In genomic region chr3:24573576-24573975, GRCh38 we compare ENCODE assay signal across 34 cellular contexts.
"Had no signal": no experiment of that assay in that cellular context is flagged by ENCODE, and none has a peak within 500 bp of the region (broad histone marks: within the 10 kb centered on the region; RNA-seq: fewer than 3 reads in every experiment).

No MANE protein-coding gene starts in this region.

- H3K4me2 ChIP-seq: KMS-11 had no signal

- H3K9me3 ChIP-seq: MG63 had no signal

- H3K27ac ChIP-seq: KMS-11 had no signal

- H3K27me3 ChIP-seq: MG63 had no signal

- H3K4me3 ChIP-seq: MG63 had no signal

- H3K36me3 ChIP-seq: MG63 had no signal

- DNase-seq: Karpas-422, Kasumi-1, KG1, MG63, MM.1S, MV-4-11, NCI-H1048, NCI-H1092, NCI-H1092 treated with DMSO at 0.1 percent for 48 hours, NCI-H1105, NCI-H1105 treated with DMSO at 0.1 percent for 48 hours, NCI-H1417, NCI-H1417 treated with DMSO at 0.1 percent for 48 hours, NCI-H1436, NCI-H1436 treated with DMSO at 0.1 percent for 48 hours, NCI-H146, NCI-H1694, NCI-H1694 treated with DMSO at 0.1 percent for 48 hours, NCI-H187, NCI-H187 treated with DMSO at 0.1 percent for 48 hours, NCI-H1930, NCI-H2029, NCI-H2029 treated with DMSO at 0.1 percent for 48 hours, NCI-H2081, NCI-H2081 treated with DMSO at 0.1 percent for 48 hours, NCI-H2107, NCI-H2171, NCI-H2171 treated with DMSO at 0.1 percent for 48 hours, NCI-H2227 treated with DMSO at 0.1 percent for 48 hours, NCI-H226, NCI-H345, NCI-H446, NCI-H446 treated with DMSO at 0.1 percent for 48 hours had no signal

- H3K9ac ChIP-seq: KMS-11 had no signal
